In the genomic region with DNA sequence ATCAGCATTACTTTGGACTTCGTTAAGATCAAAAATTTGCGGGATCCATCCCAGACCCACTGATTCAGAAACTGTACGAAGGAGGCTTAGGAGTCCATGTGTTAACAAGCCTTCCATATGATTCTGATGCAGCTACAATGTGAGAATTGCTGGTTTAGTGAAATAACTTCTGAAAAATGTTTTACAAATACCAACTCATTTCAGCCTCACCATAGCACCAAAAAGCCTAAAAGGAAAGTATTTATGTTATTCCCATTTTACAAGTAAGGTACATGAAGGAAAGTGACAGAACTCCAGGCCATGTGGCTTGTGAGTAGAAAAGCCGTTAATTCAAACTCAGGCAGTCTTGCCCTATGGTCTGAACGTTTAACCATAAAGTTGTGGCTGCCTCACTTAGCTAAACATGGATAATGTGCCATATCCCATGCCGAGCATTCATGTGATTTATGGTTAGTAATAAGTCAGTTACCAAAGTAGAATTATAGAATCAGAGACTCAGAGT, we compare ENCODE assay signal across 36 cellular contexts. TPM values are rescaled to one million over a fixed set of nuclear protein-coding genes. Genes with fewer than 3 reads are reported as not detected.
"Had no signal": no experiment of that assay in that cellular context is flagged by ENCODE, and none has a peak within 500 bp of the region (broad histone marks: within the 10 kb centered on the region; RNA-seq: fewer than 3 reads in every experiment).

No MANE protein-coding gene starts in this region.

- DNase-seq: activated CD4-positive, alpha-beta memory T cell treated with anti-CD3 and anti-CD28 coated beads for 36 hours; activated CD4-positive, alpha-beta T cell treated with anti-CD3 and anti-CD28 coated beads for 36 hours; activated CD4-positive, alpha-beta T cell treated with anti-CD3 and anti-CD28 coated beads, Interleukin-2, amount 10 ng/mL, durations not matched to agents 24 days and 14 days; activated CD4-positive, CD25-positive, alpha-beta regulatory T cell; activated CD4-positive, CD25-positive, alpha-beta regulatory T cell treated with anti-CD3 and anti-CD28 coated beads, Interleukin-2, amount 50 U/mL, for 72 hours; activated CD8-positive, alpha-beta memory T cell treated with anti-CD3 and anti-CD28 coated beads, Interleukin-2, amount 10 ng/mL, durations not matched to agents 7 days and 5 days; activated CD8-positive, alpha-beta memory T cell treated with anti-CD3 and anti-CD28 coated beads, Interleukin-2, amount 50 U/mL, for 4 hours; activated CD8-positive, alpha-beta T cell treated with anti-CD3 and anti-CD28 coated beads, Interleukin-2, amount 10 ng/mL, durations not matched to agents 7 days and 5 days; activated effector memory CD4-positive, alpha-beta T cell treated with anti-CD3 and anti-CD28 coated beads, Interleukin-2, amount 50 U/mL, for 16 hours; activated naive CD4-positive, alpha-beta T cell treated with anti-CD3 and anti-CD28 coated beads for 36 hours; activated naive CD8-positive, alpha-beta T cell treated with anti-CD3 and anti-CD28 coated beads for 36 hours; activated naive CD8-positive, alpha-beta T cell treated with anti-CD3 and anti-CD28 coated beads, Interleukin-2, amount 50 U/mL, for 24 hours; activated T-cell treated with anti-CD3 and anti-CD28 coated beads, Interleukin-2, amount 50 U/mL, for 1 hour; activated T-cell treated with anti-CD3 and anti-CD28 coated beads, Interleukin-2, amount 50 U/mL, for 48 hours; adrenal gland; amygdala; aorta; body of pancreas; caudate nucleus; cortex of kidney; dermis blood vessel endothelial cell; effector CD4-positive, alpha-beta T cell; effector memory CD8-positive, alpha-beta T cell; erythroblast; foreskin keratinocyte; gastrocnemius medialis; glutamatergic neuron; heart left ventricle; T-helper 17 cell; T1000; WERI-Rb-1 had no signal

- H3K4me3 Mint-ChIP-seq: activated CD4-positive, alpha-beta memory T cell treated with anti-CD3 and anti-CD28 coated beads for 36 hours; activated CD4-positive, alpha-beta T cell treated with anti-CD3 and anti-CD28 coated beads for 36 hours; activated CD4-positive, alpha-beta T cell treated with anti-CD3 and anti-CD28 coated beads, Interleukin-2, amount 10 ng/mL, durations not matched to agents 24 days and 14 days; activated CD8-positive, alpha-beta memory T cell treated with anti-CD3 and anti-CD28 coated beads, Interleukin-2, amount 10 ng/mL, durations not matched to agents 7 days and 5 days; activated CD8-positive, alpha-beta T cell treated with anti-CD3 and anti-CD28 coated beads, Interleukin-2, amount 10 ng/mL, durations not matched to agents 7 days and 5 days; activated naive CD4-positive, alpha-beta T cell treated with anti-CD3 and anti-CD28 coated beads for 36 hours; activated naive CD4-positive, alpha-beta T cell treated with anti-CD3 and anti-CD28 coated beads, Interleukin-2, amount 50 U/mL, for 24 hours; activated naive CD8-positive, alpha-beta T cell treated with anti-CD3 and anti-CD28 coated beads for 36 hours; activated naive CD8-positive, alpha-beta T cell treated with anti-CD3 and anti-CD28 coated beads, Interleukin-2, amount 50 U/mL, for 24 hours; activated T-helper 1 cell treated with anti-CD3 and anti-CD28 coated beads, Interleukin-12 subunit alpha, Interleukin-12 subunit beta, Interleukin-2, Interleukin-4 antibody, amounts not matched to agents 30 ng/mL and 10 ng/mL and 1 ng/mL, durations not matched to agents 14 hours and 24 hours and 36 hours; effector memory CD8-positive, alpha-beta T cell; T-helper 17 cell; T-helper 2 cell treated with Interferon-gamma antibody and Interleukin-4, amounts not matched to agents 5 μg/mL and 100 μg/mL, for 36 hours had no signal

- H3K27ac Mint-ChIP-seq: activated CD4-positive, alpha-beta memory T cell treated with anti-CD3 and anti-CD28 coated beads for 36 hours; activated CD4-positive, alpha-beta T cell treated with anti-CD3 and anti-CD28 coated beads for 36 hours; activated CD4-positive, alpha-beta T cell treated with anti-CD3 and anti-CD28 coated beads, Interleukin-2, amount 10 ng/mL, durations not matched to agents 24 days and 14 days; activated CD8-positive, alpha-beta memory T cell treated with anti-CD3 and anti-CD28 coated beads, Interleukin-2, amount 10 ng/mL, durations not matched to agents 7 days and 5 days; activated CD8-positive, alpha-beta T cell treated with anti-CD3 and anti-CD28 coated beads, Interleukin-2, amount 10 ng/mL, durations not matched to agents 7 days and 5 days; activated naive CD4-positive, alpha-beta T cell treated with anti-CD3 and anti-CD28 coated beads for 36 hours; activated naive CD4-positive, alpha-beta T cell treated with anti-CD3 and anti-CD28 coated beads, Interleukin-2, amount 50 U/mL, for 24 hours; activated naive CD8-positive, alpha-beta T cell treated with anti-CD3 and anti-CD28 coated beads for 36 hours; activated naive CD8-positive, alpha-beta T cell treated with anti-CD3 and anti-CD28 coated beads, Interleukin-2, amount 50 U/mL, for 24 hours; activated T-helper 1 cell treated with anti-CD3 and anti-CD28 coated beads, Interleukin-12 subunit alpha, Interleukin-12 subunit beta, Interleukin-2, Interleukin-4 antibody, amounts not matched to agents 30 ng/mL and 10 ng/mL and 1 ng/mL, durations not matched to agents 14 hours and 24 hours and 36 hours; activated T-helper 2 cell treated with anti-CD3 and anti-CD28 coated beads, Interferon-gamma antibody, Interleukin-2, Interleukin-4, amounts not matched to agents 10 μg/mL and 5 μg/mL and 100 μg/mL, durations not matched to agents 14 hours and 24 hours and 36 hours; effector memory CD8-positive, alpha-beta T cell; T-helper 2 cell treated with Interferon-gamma antibody and Interleukin-4, amounts not matched to agents 5 μg/mL and 100 μg/mL, for 36 hours had no signal

- H3K4me1 Mint-ChIP-seq: activated CD4-positive, alpha-beta T cell treated with anti-CD3 and anti-CD28 coated beads, Interleukin-2, amount 10 ng/mL, durations not matched to agents 24 days and 14 days; activated naive CD4-positive, alpha-beta T cell treated with anti-CD3 and anti-CD28 coated beads, Interleukin-2, amount 50 U/mL, for 24 hours had no signal

- H3K36me3 Mint-ChIP-seq: activated CD4-positive, alpha-beta memory T cell treated with anti-CD3 and anti-CD28 coated beads for 36 hours; activated CD8-positive, alpha-beta memory T cell treated with anti-CD3 and anti-CD28 coated beads, Interleukin-2, amount 10 ng/mL, durations not matched to agents 7 days and 5 days; activated naive CD4-positive, alpha-beta T cell treated with anti-CD3 and anti-CD28 coated beads, Interleukin-2, amount 50 U/mL, for 24 hours; activated naive CD8-positive, alpha-beta T cell treated with anti-CD3 and anti-CD28 coated beads for 36 hours had no signal

- ATAC-seq: activated CD4-positive, alpha-beta T cell treated with anti-CD3 and anti-CD28 coated beads for 36 hours; activated CD8-positive, alpha-beta memory T cell treated with anti-CD3 and anti-CD28 coated beads, Interleukin-2, amount 10 ng/mL, durations not matched to agents 7 days and 5 days; activated CD8-positive, alpha-beta T cell treated with anti-CD3 and anti-CD28 coated beads, Interleukin-2, amount 10 ng/mL, durations not matched to agents 7 days and 5 days; activated naive CD8-positive, alpha-beta T cell treated with anti-CD3 and anti-CD28 coated beads, Interleukin-2, amount 50 U/mL, for 24 hours; body of pancreas; effector memory CD8-positive, alpha-beta T cell; foreskin keratinocyte; gastrocnemius medialis; heart left ventricle; T-helper 17 cell had no signal

- H3K9me3 Mint-ChIP-seq: activated CD4-positive, alpha-beta memory T cell treated with anti-CD3 and anti-CD28 coated beads for 36 hours; activated CD4-positive, alpha-beta T cell treated with anti-CD3 and anti-CD28 coated beads, Interleukin-2, amount 10 ng/mL, durations not matched to agents 24 days and 14 days; activated naive CD4-positive, alpha-beta T cell treated with anti-CD3 and anti-CD28 coated beads for 36 hours; activated naive CD4-positive, alpha-beta T cell treated with anti-CD3 and anti-CD28 coated beads, Interleukin-2, amount 50 U/mL, for 24 hours; activated naive CD8-positive, alpha-beta T cell treated with anti-CD3 and anti-CD28 coated beads for 36 hours; activated naive CD8-positive, alpha-beta T cell treated with anti-CD3 and anti-CD28 coated beads, Interleukin-2, amount 50 U/mL, for 24 hours; activated T-helper 1 cell treated with anti-CD3 and anti-CD28 coated beads, Interleukin-12 subunit alpha, Interleukin-12 subunit beta, Interleukin-2, Interleukin-4 antibody, amounts not matched to agents 30 ng/mL and 10 ng/mL and 1 ng/mL, durations not matched to agents 14 hours and 24 hours and 36 hours; activated T-helper 2 cell treated with anti-CD3 and anti-CD28 coated beads, Interferon-gamma antibody, Interleukin-2, Interleukin-4, amounts not matched to agents 10 μg/mL and 5 μg/mL and 100 μg/mL, durations not matched to agents 14 hours and 24 hours and 36 hours; effector memory CD8-positive, alpha-beta T cell; T-helper 2 cell treated with Interferon-gamma antibody and Interleukin-4, amounts not matched to agents 5 μg/mL and 100 μg/mL, for 36 hours had no signal

RNA-seq across cellular contexts. Expression of gene IGSF10, which starts 1.5 kb away (rescaled TPM):
- total RNA-seq: activated CD4-positive, alpha-beta memory T cell treated with anti-CD3 and anti-CD28 coated beads for 36 hours; activated CD4-positive, alpha-beta T cell treated with anti-CD3 and anti-CD28 coated beads for 36 hours; activated CD4-positive, alpha-beta T cell treated with anti-CD3 and anti-CD28 coated beads, Interleukin-2, amount 10 ng/mL, durations not matched to agents 24 days and 14 days; activated CD8-positive, alpha-beta memory T cell treated with anti-CD3 and anti-CD28 coated beads for 36 hours; activated CD8-positive, alpha-beta memory T cell treated with anti-CD3 and anti-CD28 coated beads, Interleukin-2, amount 10 ng/mL, durations not matched to agents 7 days and 5 days; activated CD8-positive, alpha-beta T cell treated with anti-CD3 and anti-CD28 coated beads, Interleukin-2, amount 10 ng/mL, durations not matched to agents 7 days and 5 days; activated naive CD4-positive, alpha-beta T cell treated with anti-CD3 and anti-CD28 coated beads for 36 hours; activated naive CD8-positive, alpha-beta T cell treated with anti-CD3 and anti-CD28 coated beads for 36 hours; activated T-helper 1 cell treated with anti-CD3 and anti-CD28 coated beads, Interleukin-12 subunit alpha, Interleukin-12 subunit beta, Interleukin-2, Interleukin-4 antibody, amounts not matched to agents 30 ng/mL and 10 ng/mL and 1 ng/mL, durations not matched to agents 14 hours and 24 hours and 36 hours; activated T-helper 2 cell treated with anti-CD3 and anti-CD28 coated beads, Interferon-gamma antibody, Interleukin-2, Interleukin-4, amounts not matched to agents 10 μg/mL and 5 μg/mL and 100 μg/mL, durations not matched to agents 14 hours and 24 hours and 36 hours; foreskin keratinocyte had no signal
